11 cellular contexts compared by ENCODE assay signal in the genomic region with DNA sequence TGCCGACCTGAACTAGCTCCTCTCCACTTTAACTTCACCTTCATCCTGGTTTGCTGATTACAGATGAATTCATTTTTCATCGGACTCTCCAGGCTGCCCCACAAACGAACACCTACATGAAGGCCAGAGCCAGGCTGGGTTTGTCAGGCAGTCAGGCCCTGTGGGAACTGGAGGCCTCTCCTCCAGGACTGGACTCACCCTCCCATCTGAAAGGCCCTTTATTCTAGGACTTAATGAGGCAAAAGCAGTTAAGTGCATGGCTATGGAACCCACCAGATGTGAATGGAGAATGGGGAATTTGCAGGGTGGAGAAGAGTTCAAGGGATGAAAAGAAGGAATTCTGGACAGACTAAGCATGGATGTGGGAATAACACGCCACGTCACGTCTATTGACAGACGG.
A peak's percentile ranks its signal among the peaks of the same experiment; 100 is the strongest.
DNase-seq lines count a peak whose midpoint lies in the region; ATAC-seq and TF ChIP-seq lines count a peak whose summit lies in the region.
"Had no signal": no experiment of that assay in that cellular context is flagged by ENCODE, and none has a peak within 500 bp of the region (broad histone marks: within the 10 kb centered on the region; RNA-seq: fewer than 3 reads in every experiment).

No MANE protein-coding gene starts in this region.

- no peak overlapping the region for H3K27ac Mint-ChIP-seq in CD8-positive, alpha-beta T cell
- H3K27ac Mint-ChIP-seq: activated naive CD8-positive, alpha-beta T cell treated with anti-CD3 and anti-CD28 coated beads, Interleukin-2, amount 10 ng/mL, durations not matched to agents 7 days and 5 days had no signal

- POLR2A ChIA-PET in CD8-positive, alpha-beta T cell (lab: Charles Lee), result no interaction called here

- CTCF ChIA-PET in CD8-positive, alpha-beta T cell (lab: Charles Lee), result interaction anchor here (2.2 kb wide), 1 partner anchor 13 kb away, joined by 6 read pairs; no protein-coding TSS in a partner anchor

- peaks cover 8% of the 10 kb centered on the region for H3K4me1 ChIP-seq in CD8-positive, alpha-beta T cell (ENCODE audit: insufficient read depth, low read length)
- H3K4me1 ChIP-seq in right cardiac atrium (ENCODE audit: control insufficient read depth, insufficient read depth, low read length), result peaks cover 16% of the 10 kb centered on the region

- no peak overlapping the region for H3K4me3 ChIP-seq in CD8-positive, alpha-beta T cell (ENCODE audit: low read depth, low read length)
- no peak overlapping the region for H3K4me3 ChIP-seq in right cardiac atrium (ENCODE audit: low read length)

- H3K27me3 ChIP-seq in CD8-positive, alpha-beta T cell (ENCODE audit: insufficient read depth, low read length), result no peaks in the 10 kb centered on the region
- no peaks in the 10 kb centered on the region for H3K27me3 ChIP-seq in right cardiac atrium (ENCODE audit: control insufficient read depth, insufficient read depth)

- H3K4me1 Mint-ChIP-seq in CD8-positive, alpha-beta T cell (ENCODE audit: low read depth), result peaks cover 14% of the 10 kb centered on the region

- H3K27ac ChIP-seq in CD8-positive, alpha-beta T cell (ENCODE audit: low read depth, low read length), result no peak overlapping the region
- H3K27ac ChIP-seq in right cardiac atrium (ENCODE audit: low read length), result peak overlapping the region; percentile 47

- no peak for ATAC-seq in CD8-positive, alpha-beta T cell
- ATAC-seq in right cardiac atrium, result no peak
- no peak for ATAC-seq in HG03280 (IDR thresholded peaks at IDR 0.05; ENCODE audit: unreplicated experiment)
- no peak for ATAC-seq in HG03095 (IDR thresholded peaks at IDR 0.05; ENCODE audit: unreplicated experiment)

- no peaks in the 10 kb centered on the region for H3K36me3 Mint-ChIP-seq in CD8-positive, alpha-beta T cell
- H3K36me3 Mint-ChIP-seq: activated naive CD8-positive, alpha-beta T cell treated with anti-CD3 and anti-CD28 coated beads, Interleukin-2, amount 10 ng/mL, durations not matched to agents 7 days and 5 days had no signal

- intact Hi-C loops in CD8-positive, alpha-beta T cell (cut with DNase I, micrococcal nuclease), result loop anchor here in 1 of 2 experiments (10.0 kb wide), 2 partner anchors 1197 to 1413 kb away; a partner anchor contains a TSS
- intact Hi-C loops in right cardiac atrium (cut with DNase I), result loop anchor here in 1 of 4 donors (10.0 kb wide), 1 partner anchor 153 kb away; no protein-coding TSS in a partner anchor

- no peaks in the 10 kb centered on the region for H3K36me3 ChIP-seq in CD8-positive, alpha-beta T cell (ENCODE audit: insufficient read depth, low read length)

- no peaks in the 10 kb centered on the region for H3K27me3 Mint-ChIP-seq in CD8-positive, alpha-beta T cell (ENCODE audit: low read depth)
- H3K27me3 Mint-ChIP-seq: activated naive CD8-positive, alpha-beta T cell treated with anti-CD3 and anti-CD28 coated beads, Interleukin-2, amount 10 ng/mL, durations not matched to agents 7 days and 5 days had no signal

- DNase-seq in CD8-positive, alpha-beta T cell, result no peak
- peak; percentile 53 for DNase-seq in RPMI7951 (ENCODE audit: low read depth)
- no peak for DNase-seq in right cardiac atrium
- peak; percentile 69 for DNase-seq in retina
- DNase-seq in HT-29 (ENCODE audit: low spot score), result no peak
- DNase-seq in activated T-cell treated with anti-CD3 and anti-CD28 coated beads, Interleukin-2, amount 50 U/mL, for 1 hour, result no peak
- DNase-seq: activated CD4-positive, alpha-beta T cell treated with anti-CD3 and anti-CD28 coated beads, Interleukin-2, amount 50 U/mL, for 1 hour; activated naive CD8-positive, alpha-beta T cell treated with anti-CD3 and anti-CD28 coated beads, Interleukin-2, amount 10 ng/mL, durations not matched to agents 7 days and 5 days; SW 1271 had no signal

- no peaks in the 10 kb centered on the region for H3K9me3 ChIP-seq in CD8-positive, alpha-beta T cell (ENCODE audit: low read length)
- no peaks in the 10 kb centered on the region for H3K9me3 ChIP-seq in right cardiac atrium (ENCODE audit: control insufficient read depth, low read length)

- 56% methylated on average over 7 of the region's 7 CpGs for WGBS in right cardiac atrium

- H3K4me3 Mint-ChIP-seq in CD8-positive, alpha-beta T cell, result peak overlapping the region; percentile 37

- no peak for TF ChIP-seq CTCF in CD8-positive, alpha-beta T cell (IDR thresholded peaks at IDR 0.05)

- H3K9me3 Mint-ChIP-seq in CD8-positive, alpha-beta T cell, result no peaks in the 10 kb centered on the region
- H3K9me3 Mint-ChIP-seq: activated naive CD8-positive, alpha-beta T cell treated with anti-CD3 and anti-CD28 coated beads, Interleukin-2, amount 10 ng/mL, durations not matched to agents 7 days and 5 days had no signal

Comparison
In these comparisons a context has a peak if more than half of its experiments do, and no peak if none do; other contexts are left out.
1. DNase-seq: peak in RPMI7951 (single experiment) and retina (single experiment); none in CD8-positive, alpha-beta T cell (0 of 7), right cardiac atrium (0 of 3), HT-29 (single experiment) and activated T-cell treated with anti-CD3 and anti-CD28 coated beads, Interleukin-2, amount 50 U/mL, for 1 hour (single experiment).